ENCODE assay signal across 8 cellular contexts in the genomic region with DNA sequence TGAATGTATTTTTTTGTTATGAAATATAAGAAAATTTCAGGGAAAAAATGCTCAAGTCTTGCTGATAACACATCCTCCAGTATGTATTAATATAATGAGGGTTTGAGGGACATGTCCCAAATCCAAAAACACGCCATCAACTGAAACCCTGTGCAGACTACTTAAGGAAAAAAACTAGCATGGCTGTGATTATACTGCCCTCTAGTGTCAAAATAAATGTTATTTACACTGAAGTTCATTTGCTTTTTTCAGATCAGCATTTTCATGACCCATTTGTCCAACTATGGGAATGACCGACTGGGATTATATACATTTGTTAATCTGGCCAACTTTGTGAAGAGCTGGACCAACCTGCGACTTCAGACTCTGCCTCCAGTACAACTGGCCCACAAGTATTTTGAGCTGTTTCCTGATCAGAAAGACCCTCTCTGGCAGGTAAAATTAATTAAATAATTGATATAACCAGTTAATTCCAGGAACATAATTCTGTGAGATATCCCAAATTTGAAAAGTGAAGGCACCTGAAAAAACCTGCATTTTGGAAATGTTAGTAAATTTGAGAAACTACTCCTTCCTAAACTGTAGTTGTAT.
A peak's percentile ranks its signal among the peaks of the same experiment; 100 is the strongest.
DNase-seq lines count a peak whose midpoint lies in the region; ATAC-seq and TF ChIP-seq lines count a peak whose summit lies in the region.

No MANE protein-coding gene starts in this region.

- H3K4me3 ChIP-seq in upper lobe of right lung, result no peak overlapping the region
- H3K4me3 ChIP-seq in effector memory CD4-positive, alpha-beta T cell (ENCODE audit: insufficient read depth, low read depth, low read length, poor library complexity, severe bottlenecking), result no peak overlapping the region

- no peaks in the 10 kb centered on the region for H3K36me3 Mint-ChIP-seq in activated CD8-positive, alpha-beta T cell treated with anti-CD3 and anti-CD28 coated beads for 36 hours (ENCODE audit: low read depth)
- H3K36me3 Mint-ChIP-seq in activated CD8-positive, alpha-beta T cell treated with anti-CD3 and anti-CD28 coated beads, Interleukin-2, amount 10 ng/mL, durations not matched to agents 7 days and 5 days (ENCODE audit: low read depth), result no peaks in the 10 kb centered on the region

- H3K27ac Mint-ChIP-seq in activated CD8-positive, alpha-beta T cell treated with anti-CD3 and anti-CD28 coated beads for 36 hours, result no peak overlapping the region
- no peak overlapping the region for H3K27ac Mint-ChIP-seq in activated CD8-positive, alpha-beta T cell treated with anti-CD3 and anti-CD28 coated beads, Interleukin-2, amount 10 ng/mL, durations not matched to agents 7 days and 5 days

- ATAC-seq in activated CD8-positive, alpha-beta T cell treated with anti-CD3 and anti-CD28 coated beads for 36 hours, result no peak
- no peak for ATAC-seq in activated CD8-positive, alpha-beta T cell treated with anti-CD3 and anti-CD28 coated beads, Interleukin-2, amount 10 ng/mL, durations not matched to agents 7 days and 5 days
- peak; percentile 58 for ATAC-seq in HG02642 (IDR thresholded peaks at IDR 0.05; ENCODE audit: poor library complexity, unreplicated experiment)
- ATAC-seq in upper lobe of right lung, result peak; percentile 58

- H3K9me3 Mint-ChIP-seq in activated CD8-positive, alpha-beta T cell treated with anti-CD3 and anti-CD28 coated beads for 36 hours, result no peaks in the 10 kb centered on the region
- H3K9me3 Mint-ChIP-seq in activated CD8-positive, alpha-beta T cell treated with anti-CD3 and anti-CD28 coated beads, Interleukin-2, amount 10 ng/mL, durations not matched to agents 7 days and 5 days (ENCODE audit: insufficient read depth), result no peaks in the 10 kb centered on the region

- H3K36me3 ChIP-seq in upper lobe of right lung, result no peaks in the 10 kb centered on the region
- no peaks in the 10 kb centered on the region for H3K36me3 ChIP-seq in effector memory CD4-positive, alpha-beta T cell (ENCODE audit: control insufficient read depth, insufficient read depth, low read length)

- peaks cover 3% of the 10 kb centered on the region for H3K27me3 Mint-ChIP-seq in activated CD8-positive, alpha-beta T cell treated with anti-CD3 and anti-CD28 coated beads for 36 hours
- peaks cover 7% of the 10 kb centered on the region for H3K27me3 Mint-ChIP-seq in activated CD8-positive, alpha-beta T cell treated with anti-CD3 and anti-CD28 coated beads, Interleukin-2, amount 10 ng/mL, durations not matched to agents 7 days and 5 days (ENCODE audit: low read depth)

- peaks cover 6% of the 10 kb centered on the region for H3K4me1 ChIP-seq in upper lobe of right lung
- no peaks in the 10 kb centered on the region for H3K4me1 ChIP-seq in effector memory CD4-positive, alpha-beta T cell (ENCODE audit: control insufficient read depth, insufficient read depth, low read length, poor library complexity, severe bottlenecking)

- H3K27me3 ChIP-seq in upper lobe of right lung, result no peaks in the 10 kb centered on the region
- H3K27me3 ChIP-seq in effector memory CD4-positive, alpha-beta T cell (replicated peaks; ENCODE audit: control insufficient read depth, insufficient read depth, low read length, poor library complexity, severe bottlenecking), result no peaks in the 10 kb centered on the region

- DNase-seq in activated CD8-positive, alpha-beta T cell treated with anti-CD3 and anti-CD28 coated beads for 36 hours, result no peak
- no peak for DNase-seq in activated CD8-positive, alpha-beta T cell treated with anti-CD3 and anti-CD28 coated beads, Interleukin-2, amount 10 ng/mL, durations not matched to agents 7 days and 5 days
- DNase-seq in NCI-H2081 (lab: John Stamatoyannopoulos, UW) (peak; percentile 55 to 60), amniotic epithelial cell (ENCODE audit: low read depth) (peak; percentile 71), iris pigment epithelial cell (ENCODE audit: low read depth) (peak; percentile 70), upper lobe of right lung (no peak)
- DNase-seq in effector memory CD4-positive, alpha-beta T cell, result no peak

- intact Hi-C loops in activated CD8-positive, alpha-beta T cell treated with anti-CD3 and anti-CD28 coated beads for 36 hours (cut with micrococcal nuclease), result loop anchor here (5.0 kb wide), 1 partner anchor 147 kb away; no protein-coding TSS in a partner anchor
- intact Hi-C loops in upper lobe of right lung (cut with DNase I), result no loop called here

- TF ChIP-seq CTCF in activated CD8-positive, alpha-beta T cell treated with anti-CD3 and anti-CD28 coated beads for 36 hours (IDR thresholded peaks at IDR 0.05), result peak; percentile 77
- peak; percentile 71 for TF ChIP-seq CTCF in upper lobe of right lung (IDR thresholded peaks at IDR 0.05)

- no peaks in the 10 kb centered on the region for H3K9me3 ChIP-seq in upper lobe of right lung
- H3K9me3 ChIP-seq in effector memory CD4-positive, alpha-beta T cell (ENCODE audit: control insufficient read depth, low read length), result no peaks in the 10 kb centered on the region

- POLR2A ChIA-PET in activated CD8-positive, alpha-beta T cell treated with anti-CD3 and anti-CD28 coated beads for 36 hours (lab: Charles Lee), result no interaction called here
- POLR2A ChIA-PET in activated CD8-positive, alpha-beta T cell treated with anti-CD3 and anti-CD28 coated beads, Interleukin-2, amount 10 ng/mL, durations not matched to agents 7 days and 5 days (lab: Charles Lee), result no interaction called here

- no peak overlapping the region for H3K4me3 Mint-ChIP-seq in activated CD8-positive, alpha-beta T cell treated with anti-CD3 and anti-CD28 coated beads for 36 hours
- no peak overlapping the region for H3K4me3 Mint-ChIP-seq in activated CD8-positive, alpha-beta T cell treated with anti-CD3 and anti-CD28 coated beads, Interleukin-2, amount 10 ng/mL, durations not matched to agents 7 days and 5 days

- H3K4me1 Mint-ChIP-seq in activated CD8-positive, alpha-beta T cell treated with anti-CD3 and anti-CD28 coated beads for 36 hours (ENCODE audit: low read depth), result no peaks in the 10 kb centered on the region
- H3K4me1 Mint-ChIP-seq in activated CD8-positive, alpha-beta T cell treated with anti-CD3 and anti-CD28 coated beads, Interleukin-2, amount 10 ng/mL, durations not matched to agents 7 days and 5 days (ENCODE audit: low read depth), result no peaks in the 10 kb centered on the region

- CTCF ChIA-PET in activated CD8-positive, alpha-beta T cell treated with anti-CD3 and anti-CD28 coated beads for 36 hours (lab: Charles Lee), result interaction anchor here (0.6 to 3.0 kb wide), 20 partner anchors 10 to 1178 kb away, joined by 3 to 20 read pairs (median 3); no protein-coding TSS in a partner anchor
- CTCF ChIA-PET in activated CD8-positive, alpha-beta T cell treated with anti-CD3 and anti-CD28 coated beads, Interleukin-2, amount 10 ng/mL, durations not matched to agents 7 days and 5 days (lab: Charles Lee), result interaction anchor here (0.7 to 2.4 kb wide), 16 partner anchors 9 to 281 kb away, joined by 3 to 7 read pairs (median 4); no protein-coding TSS in a partner anchor

- no peak overlapping the region for H3K27ac ChIP-seq in upper lobe of right lung
- no peak overlapping the region for H3K27ac ChIP-seq in effector memory CD4-positive, alpha-beta T cell (ENCODE audit: insufficient read depth, low read length, poor library complexity, severe bottlenecking)

Comparison
In these comparisons a context has a peak if more than half of its experiments do, and no peak if none do; other contexts are left out.
1. ATAC-seq: peak in HG02642 (single experiment) and upper lobe of right lung (single experiment); none in activated CD8-positive, alpha-beta T cell treated with anti-CD3 and anti-CD28 coated beads for 36 hours (single experiment) and activated CD8-positive, alpha-beta T cell treated with anti-CD3 and anti-CD28 coated beads, Interleukin-2, amount 10 ng/mL, durations not matched to agents 7 days and 5 days (single experiment).
2. DNase-seq: peak in NCI-H2081 (2 of 2), amniotic epithelial cell (single experiment) and iris pigment epithelial cell (single experiment); none in activated CD8-positive, alpha-beta T cell treated with anti-CD3 and anti-CD28 coated beads for 36 hours (single experiment), activated CD8-positive, alpha-beta T cell treated with anti-CD3 and anti-CD28 coated beads, Interleukin-2, amount 10 ng/mL, durations not matched to agents 7 days and 5 days (single experiment), upper lobe of right lung (single experiment) and effector memory CD4-positive, alpha-beta T cell (0 of 3).